Comparison of ENCODE assay signal across 20 cellular contexts in genomic region chr4:145709336-145709735, GRCh38. TPM values are rescaled to one million over a fixed set of nuclear protein-coding genes. Genes with fewer than 3 reads are reported as not detected.
DNase-seq lines count a peak whose midpoint lies in the region; ATAC-seq and TF ChIP-seq lines count a peak whose summit lies in the region.
"Had no signal": no experiment of that assay in that cellular context is flagged by ENCODE, and none has a peak within 500 bp of the region (broad histone marks: within the 10 kb centered on the region; RNA-seq: fewer than 3 reads in every experiment).

No MANE protein-coding gene starts in this region.

- no peaks in the 10 kb centered on the region for H3K27me3 ChIP-seq in thyroid gland
- H3K27me3 ChIP-seq: upper lobe of right lung had no signal

- H3K4me3 ChIP-seq in thyroid gland (replicated peaks in 1 of 3), result no peak overlapping the region
- H3K4me3 ChIP-seq: upper lobe of right lung had no signal

- peak overlapping the region; percentile 42 for H3K27ac Mint-ChIP-seq in activated CD4-positive, alpha-beta T cell treated with anti-CD3 and anti-CD28 coated beads, Interleukin-2, amount 10 ng/mL, durations not matched to agents 24 days and 14 days
- H3K27ac Mint-ChIP-seq in WTC11, result peak overlapping the region; percentile 28; the same call in 1 of the 2 replicates
- H3K27ac Mint-ChIP-seq in activated T-helper 2 cell treated with anti-CD3 and anti-CD28 coated beads, Interferon-gamma antibody, Interleukin-2, Interleukin-4, amounts not matched to agents 10 μg/mL and 5 μg/mL and 100 μg/mL, durations not matched to agents 14 hours and 24 hours and 36 hours, result no peak overlapping the region
- H3K27ac Mint-ChIP-seq: activated CD8-positive, alpha-beta T cell treated with anti-CD3 and anti-CD28 coated beads for 36 hours; T-helper 2 cell treated with Interferon-gamma antibody and Interleukin-4, amounts not matched to agents 5 μg/mL and 100 μg/mL, for 36 hours had no signal

- no peak for TF ChIP-seq POLR2A in thyroid gland (IDR thresholded peaks at IDR 0.05)

- 23 to 42% methylated on average over 1 of the region's 1 CpG for WGBS in thyroid gland, 2 donors

- CTCF ChIA-PET in WTC11 (lab: Charles Lee), result no interaction called here

- no peaks in the 10 kb centered on the region for H3K9me3 ChIP-seq in thyroid gland
- H3K9me3 ChIP-seq: Caco-2, upper lobe of right lung had no signal

- POLR2A ChIA-PET in WTC11 (lab: Charles Lee), result no interaction called here

- peaks cover 26% of the 10 kb centered on the region for H3K9me3 Mint-ChIP-seq in activated CD4-positive, alpha-beta T cell treated with anti-CD3 and anti-CD28 coated beads, Interleukin-2, amount 10 ng/mL, durations not matched to agents 24 days and 14 days
- peaks cover 8% of the 10 kb centered on the region; the same call in 1 of the 2 replicates for H3K9me3 Mint-ChIP-seq in WTC11
- H3K9me3 Mint-ChIP-seq in activated T-helper 2 cell treated with anti-CD3 and anti-CD28 coated beads, Interferon-gamma antibody, Interleukin-2, Interleukin-4, amounts not matched to agents 10 μg/mL and 5 μg/mL and 100 μg/mL, durations not matched to agents 14 hours and 24 hours and 36 hours, result peaks cover 38% of the 10 kb centered on the region

- peak overlapping the region; percentile 5 to 44 (median 33) for H3K27ac ChIP-seq in thyroid gland
- H3K27ac ChIP-seq: upper lobe of right lung had no signal

- intact Hi-C loops in activated CD4-positive, alpha-beta T cell treated with anti-CD3 and anti-CD28 coated beads, Interleukin-2, amount 10 ng/mL, durations not matched to agents 24 days and 14 days (cut with micrococcal nuclease), result no loop called here
- intact Hi-C loops in thyroid gland (cut with DNase I), result no loop called here
- intact Hi-C loops in activated T-helper 2 cell treated with anti-CD3 and anti-CD28 coated beads, Interferon-gamma antibody, Interleukin-2, Interleukin-4, amounts not matched to agents 10 μg/mL and 5 μg/mL and 100 μg/mL, durations not matched to agents 14 hours and 24 hours and 36 hours (cut with micrococcal nuclease), result no loop called here

- peaks cover 17% of the 10 kb centered on the region for H3K4me1 Mint-ChIP-seq in activated CD4-positive, alpha-beta T cell treated with anti-CD3 and anti-CD28 coated beads, Interleukin-2, amount 10 ng/mL, durations not matched to agents 24 days and 14 days
- peaks cover 56% of the 10 kb centered on the region for H3K4me1 Mint-ChIP-seq in WTC11
- H3K4me1 Mint-ChIP-seq in activated T-helper 2 cell treated with anti-CD3 and anti-CD28 coated beads, Interferon-gamma antibody, Interleukin-2, Interleukin-4, amounts not matched to agents 10 μg/mL and 5 μg/mL and 100 μg/mL, durations not matched to agents 14 hours and 24 hours and 36 hours (ENCODE audit: low read depth), result peaks cover 17% of the 10 kb centered on the region
- H3K4me1 Mint-ChIP-seq: IgD-negative memory B cell had no signal

- no peaks in the 10 kb centered on the region for H3K36me3 ChIP-seq in thyroid gland
- H3K36me3 ChIP-seq: upper lobe of right lung had no signal

- ATAC-seq in WTC11, result no peak

- H3K27me3 Mint-ChIP-seq in activated CD4-positive, alpha-beta T cell treated with anti-CD3 and anti-CD28 coated beads, Interleukin-2, amount 10 ng/mL, durations not matched to agents 24 days and 14 days, result no peaks in the 10 kb centered on the region
- H3K27me3 Mint-ChIP-seq in WTC11 (ENCODE audit: low read depth), result no peaks in the 10 kb centered on the region
- no peaks in the 10 kb centered on the region for H3K27me3 Mint-ChIP-seq in activated T-helper 2 cell treated with anti-CD3 and anti-CD28 coated beads, Interferon-gamma antibody, Interleukin-2, Interleukin-4, amounts not matched to agents 10 μg/mL and 5 μg/mL and 100 μg/mL, durations not matched to agents 14 hours and 24 hours and 36 hours (ENCODE audit: low read depth)

- H3K4me1 ChIP-seq in thyroid gland, result peaks cover 8 to 20% of the 10 kb centered on the region in 2 donors
- H3K4me1 ChIP-seq: Caco-2, upper lobe of right lung had no signal

- no peak overlapping the region for H3K4me3 Mint-ChIP-seq in activated CD4-positive, alpha-beta T cell treated with anti-CD3 and anti-CD28 coated beads, Interleukin-2, amount 10 ng/mL, durations not matched to agents 24 days and 14 days
- no peak overlapping the region for H3K4me3 Mint-ChIP-seq in WTC11
- H3K4me3 Mint-ChIP-seq in activated T-helper 2 cell treated with anti-CD3 and anti-CD28 coated beads, Interferon-gamma antibody, Interleukin-2, Interleukin-4, amounts not matched to agents 10 μg/mL and 5 μg/mL and 100 μg/mL, durations not matched to agents 14 hours and 24 hours and 36 hours (ENCODE audit: low read depth), result no peak overlapping the region
- H3K4me3 Mint-ChIP-seq: activated CD8-positive, alpha-beta T cell treated with anti-CD3 and anti-CD28 coated beads for 36 hours; H9; IgD-negative memory B cell; T-helper 2 cell treated with Interferon-gamma antibody and Interleukin-4, amounts not matched to agents 5 μg/mL and 100 μg/mL, for 36 hours had no signal

- DNase-seq in activated CD4-positive, alpha-beta T cell treated with anti-CD3 and anti-CD28 coated beads, Interleukin-2, amount 10 ng/mL, durations not matched to agents 24 days and 14 days, result no peak
- DNase-seq in activated CD4-positive, alpha-beta T cell treated with anti-CD3 and anti-CD28 coated beads, Interleukin-2, amount 50 U/mL, for 4 hours, result no peak
- peak; percentile 61 for DNase-seq in NCI-H1092 treated with DMSO at 0.1 percent for 48 hours (lab: John Stamatoyannopoulos, UW)
- no peak for DNase-seq in WTC11 (ENCODE audit: low spot score)
- DNase-seq in thyroid gland, result peak; percentile 47 to 60
- DNase-seq in activated T-helper 2 cell treated with anti-CD3 and anti-CD28 coated beads, Interferon-gamma antibody, Interleukin-2, Interleukin-4, amounts not matched to agents 10 μg/mL and 5 μg/mL and 100 μg/mL, durations not matched to agents 14 hours and 24 hours and 36 hours (ENCODE audit: low spot score), result no peak
- DNase-seq in T-helper 1 cell, result no peak
- no peak for DNase-seq in HT-29 (ENCODE audit: low spot score)
- DNase-seq: activated CD8-positive, alpha-beta T cell treated with anti-CD3 and anti-CD28 coated beads for 36 hours; Caco-2; effector memory CD4-positive, alpha-beta T cell; foreskin melanocyte; H9; NCI-H2029; upper lobe of right lung had no signal

- TF ChIP-seq CTCF in WTC11 (IDR thresholded peaks at IDR 0.05) (no peak), thyroid gland (IDR thresholded peaks at IDR 0.05) (no peak)

- H3K36me3 Mint-ChIP-seq in activated CD4-positive, alpha-beta T cell treated with anti-CD3 and anti-CD28 coated beads, Interleukin-2, amount 10 ng/mL, durations not matched to agents 24 days and 14 days (ENCODE audit: low read depth), result peaks cover 6% of the 10 kb centered on the region
- H3K36me3 Mint-ChIP-seq in WTC11, result peaks cover 74% of the 10 kb centered on the region
- peaks cover 5% of the 10 kb centered on the region for H3K36me3 Mint-ChIP-seq in activated T-helper 2 cell treated with anti-CD3 and anti-CD28 coated beads, Interferon-gamma antibody, Interleukin-2, Interleukin-4, amounts not matched to agents 10 μg/mL and 5 μg/mL and 100 μg/mL, durations not matched to agents 14 hours and 24 hours and 36 hours (ENCODE audit: low read depth)

TF ChIP-seq in WTC11, 78 proteins besides CTCF, POLR2A, EP300 and RAD21 (continues in another document):
- TF ChIP-seq MXD4 (CRISPR knock-in tag; IDR thresholded peaks at IDR 0.05; ENCODE audit: borderline replicate concordance), result no peak
- TF ChIP-seq ZNF512 (CRISPR knock-in tag; IDR thresholded peaks at IDR 0.05; ENCODE audit: borderline replicate concordance), result no peak
- no peak for TF ChIP-seq TEAD1 (CRISPR knock-in tag; IDR thresholded peaks at IDR 0.05)

RNA-seq across cellular contexts. Expression of gene C4orf51, which starts 29.4 kb away (rescaled TPM):
- not detected in 2 replicates for total RNA-seq in activated CD4-positive, alpha-beta T cell treated with anti-CD3 and anti-CD28 coated beads, Interleukin-2, amount 10 ng/mL, durations not matched to agents 24 days and 14 days
- 7.8 to 15.4 TPM (median 8.6 TPM) in 3 replicates for total RNA-seq in WTC11 (2021)
- not detected for total RNA-seq in thyroid gland
- not detected in 2 replicates for total RNA-seq in activated T-helper 2 cell treated with anti-CD3 and anti-CD28 coated beads, Interferon-gamma antibody, Interleukin-2, Interleukin-4, amounts not matched to agents 10 μg/mL and 5 μg/mL and 100 μg/mL, durations not matched to agents 14 hours and 24 hours and 36 hours
- total RNA-seq in HT-29 (2014; rRNA removed; shearing (Covaris generic)), result not detected in 2 replicates
- total RNA-seq: A673; activated CD8-positive, alpha-beta T cell treated with anti-CD3 and anti-CD28 coated beads for 36 hours; bronchial epithelial cell; Caco-2; progenitor cell of endocrine pancreas; upper lobe of right lung had no signal

Comparison
In these comparisons a context has a peak if more than half of its experiments do, and no peak if none do; other contexts are left out.
1. DNase-seq: peak in NCI-H1092 treated with DMSO at 0.1 percent for 48 hours (single experiment) and thyroid gland (2 of 2); none in activated CD4-positive, alpha-beta T cell treated with anti-CD3 and anti-CD28 coated beads, Interleukin-2, amount 10 ng/mL, durations not matched to agents 24 days and 14 days (single experiment), activated CD4-positive, alpha-beta T cell treated with anti-CD3 and anti-CD28 coated beads, Interleukin-2, amount 50 U/mL, for 4 hours (0 of 2), WTC11 (single experiment), activated T-helper 2 cell treated with anti-CD3 and anti-CD28 coated beads, Interferon-gamma antibody, Interleukin-2, Interleukin-4, amounts not matched to agents 10 μg/mL and 5 μg/mL and 100 μg/mL, durations not matched to agents 14 hours and 24 hours and 36 hours (single experiment), T-helper 1 cell (0 of 5) and HT-29 (single experiment).